ENCODE assay signal across 1 cellular context in the genomic region with DNA sequence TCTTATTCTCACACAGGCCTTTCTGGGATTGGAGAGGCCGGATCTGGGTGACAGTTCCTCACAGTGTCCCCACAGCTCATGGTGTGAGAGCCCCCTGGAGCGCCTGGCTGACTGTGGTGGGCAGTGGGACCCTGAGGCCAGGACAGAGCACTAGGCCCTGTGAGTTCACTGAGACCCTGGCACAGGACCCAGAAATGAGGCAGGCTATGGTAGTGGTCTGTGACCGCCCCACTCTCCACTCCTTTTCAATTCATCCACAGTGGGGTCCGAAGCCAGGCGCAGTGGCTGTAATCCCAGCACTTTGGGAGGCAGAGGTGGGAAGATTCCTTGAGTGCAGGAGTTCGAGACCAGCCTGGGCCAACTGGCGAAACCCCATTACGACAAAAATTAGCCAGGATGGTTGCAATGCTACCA.
TF ChIP-seq lines count a peak whose summit lies in the region.

No MANE protein-coding gene starts in this region.

TF ChIP-seq in HepG2, 621 proteins besides CTCF, POLR2A, EP300 and RAD21:
- TF ChIP-seq PLRG1 (conservative IDR thresholded peaks at IDR 0.05) = no peak
- TF ChIP-seq GLI4 (CRISPR knock-in tag; IDR thresholded peaks at IDR 0.05; ENCODE audit: borderline replicate concordance) = no peak
- no peak for TF ChIP-seq HHEX (CRISPR knock-in tag; IDR thresholded peaks at IDR 0.05)
- no peak for TF ChIP-seq HDAC2 (CRISPR knock-in tag; IDR thresholded peaks at IDR 0.05)
- TF ChIP-seq ISL2 (CRISPR knock-in tag; IDR thresholded peaks at IDR 0.05) = no peak
- TF ChIP-seq THYN1 (CRISPR knock-in tag; IDR thresholded peaks at IDR 0.05; ENCODE audit: borderline replicate concordance, low read depth) = no peak
- no peak for TF ChIP-seq TCF7L2 (IDR thresholded peaks at IDR 0.05; ENCODE audit: low read depth, low read length)
- TF ChIP-seq ZNF354B (CRISPR knock-in tag; IDR thresholded peaks at IDR 0.05) = no peak
- TF ChIP-seq KDM6A (CRISPR knock-in tag; IDR thresholded peaks at IDR 0.05; ENCODE audit: low read depth) = no peak
- TF ChIP-seq ZSCAN22 (CRISPR knock-in tag; IDR thresholded peaks at IDR 0.05) = no peak
- TF ChIP-seq THAP11 (CRISPR knock-in tag; IDR thresholded peaks at IDR 0.05) = no peak
- TF ChIP-seq SMC3 (IDR thresholded peaks at IDR 0.05; ENCODE audit: low read length) = no peak
- no peak for TF ChIP-seq IRF2 (CRISPR knock-in tag; IDR thresholded peaks at IDR 0.05)
- TF ChIP-seq HDAC6 (IDR thresholded peaks at IDR 0.05; ENCODE audit: low read depth, low read length) = no peak
- TF ChIP-seq ZNF652 (CRISPR knock-in tag; IDR thresholded peaks at IDR 0.05; ENCODE audit: borderline replicate concordance, low read depth) = no peak
- TF ChIP-seq JUNB (CRISPR knock-in tag; IDR thresholded peaks at IDR 0.05; ENCODE audit: borderline replicate concordance) = no peak
- no peak for TF ChIP-seq SAP130 (CRISPR knock-in tag; IDR thresholded peaks at IDR 0.05; ENCODE audit: low read depth)
- TF ChIP-seq ZBTB21 (CRISPR knock-in tag; IDR thresholded peaks at IDR 0.05) = no peak
